Comparison of ENCODE assay signal across 1 cellular context in genomic region chr19:860481-861098, GRCh38.
TF ChIP-seq lines count a peak whose summit lies in the region.

No MANE protein-coding gene starts in this region.

TF ChIP-seq in HepG2, 621 proteins besides CTCF, POLR2A, EP300 and RAD21 (continued from another document and continues in another):
- TF ChIP-seq ARID4A (CRISPR knock-in tag; IDR thresholded peaks at IDR 0.05; ENCODE audit: borderline replicate concordance): peak; percentile 19; the same call in 1 of the 2 replicates
- TF ChIP-seq ATF7 (IDR thresholded peaks at IDR 0.05): no peak
- TF ChIP-seq ATF7 (CRISPR knock-in tag; IDR thresholded peaks at IDR 0.05): no peak
- no peak for TF ChIP-seq ZFP37 (CRISPR knock-in tag; IDR thresholded peaks at IDR 0.05; ENCODE audit: borderline replicate concordance)
- peak; percentile 63 for TF ChIP-seq MYC (CRISPR knock-in tag; IDR thresholded peaks at IDR 0.05; ENCODE audit: borderline replicate concordance)
- no peak for TF ChIP-seq TERF1 (CRISPR knock-in tag; IDR thresholded peaks at IDR 0.05)
- TF ChIP-seq ATF7-NPFF (CRISPR knock-in tag; IDR thresholded peaks at IDR 0.05; ENCODE audit: low read depth): 0 out of 2 replicates have a peak, but pooled peaks have one; percentile 39
- TF ChIP-seq ZMYM3 (CRISPR knock-in tag; IDR thresholded peaks at IDR 0.05): peak; percentile 49; the same call in 1 of the 2 replicates
- TF ChIP-seq RBFOX2 (IDR thresholded peaks at IDR 0.05; ENCODE audit: low read depth, low read length): peak; percentile 75
- peak; percentile 37; the same call in 1 of the 2 replicates for TF ChIP-seq PHF8 (CRISPR knock-in tag; IDR thresholded peaks at IDR 0.05)
- 0 out of 2 replicates have a peak, but pooled peaks have one; percentile 42 for TF ChIP-seq ATF2 (CRISPR knock-in tag; IDR thresholded peaks at IDR 0.05)
- peak; percentile 59; the same call in 1 of the 2 replicates for TF ChIP-seq MAX (IDR thresholded peaks at IDR 0.05)
- 0 out of 2 replicates have a peak, but pooled peaks have one; percentile 39 for TF ChIP-seq ZNF749 (CRISPR knock-in tag; IDR thresholded peaks at IDR 0.05; ENCODE audit: borderline replicate concordance)
- peak; percentile 74; the same call in 1 of the 2 replicates for TF ChIP-seq ZNF800 (CRISPR knock-in tag; IDR thresholded peaks at IDR 0.05)
- 0 out of 2 replicates have a peak, but pooled peaks have one; percentile 38 for TF ChIP-seq POGK (CRISPR knock-in tag; conservative IDR thresholded peaks at IDR 0.05)
- no peak for TF ChIP-seq ZBED4 (CRISPR knock-in tag; IDR thresholded peaks at IDR 0.05; ENCODE audit: borderline replicate concordance)
- TF ChIP-seq ZBTB38 (CRISPR knock-in tag; IDR thresholded peaks at IDR 0.05): peak; percentile 62; the same call in 1 of the 2 replicates
- TF ChIP-seq ZNF503 (CRISPR knock-in tag; IDR thresholded peaks at IDR 0.05): no peak
- TF ChIP-seq PAX8 (CRISPR knock-in tag; IDR thresholded peaks at IDR 0.05; ENCODE audit: borderline replicate concordance): no peak
- TF ChIP-seq HHEX (CRISPR knock-in tag; IDR thresholded peaks at IDR 0.05): no peak
- peak; percentile 40; the same call in 1 of the 3 replicates for TF ChIP-seq MXI1 (IDR thresholded peaks at IDR 0.05; ENCODE audit: borderline replicate concordance, low read depth, low read length)
- TF ChIP-seq SP4 (CRISPR knock-in tag; IDR thresholded peaks at IDR 0.05): peak; percentile 57; the same call in 1 of the 2 replicates
- TF ChIP-seq HNF4A (CRISPR knock-in tag; IDR thresholded peaks at IDR 0.05): no peak
- peak; percentile 96 for TF ChIP-seq ZNF777 (CRISPR knock-in tag; IDR thresholded peaks at IDR 0.05)
- TF ChIP-seq ARNT2 (CRISPR knock-in tag; IDR thresholded peaks at IDR 0.05; ENCODE audit: low read depth): no peak; the same call in 1 of the 2 replicates
- TF ChIP-seq ESRRA (CRISPR knock-in tag; IDR thresholded peaks at IDR 0.05; ENCODE audit: low read depth): peak; percentile 34; the same call in 1 of the 2 replicates
- peak; percentile 81 for TF ChIP-seq ADNP (CRISPR knock-in tag; IDR thresholded peaks at IDR 0.05)
- TF ChIP-seq MXD4 (CRISPR knock-in tag; IDR thresholded peaks at IDR 0.05): 0 out of 2 replicates have a peak, but pooled peaks have one; percentile 21
- no peak for TF ChIP-seq ZBTB34 (CRISPR knock-in tag; IDR thresholded peaks at IDR 0.05)
- no peak for TF ChIP-seq ZFP36L2 (CRISPR knock-in tag; IDR thresholded peaks at IDR 0.05)
- no peak for TF ChIP-seq SNAI1 (CRISPR knock-in tag; IDR thresholded peaks at IDR 0.05; ENCODE audit: borderline replicate concordance)
- TF ChIP-seq EED (CRISPR knock-in tag; IDR thresholded peaks at IDR 0.05): peak; percentile 38; the same call in 1 of the 2 replicates
- no peak for TF ChIP-seq ZNF33B (CRISPR knock-in tag; IDR thresholded peaks at IDR 0.05)
- no peak for TF ChIP-seq SP1 (IDR thresholded peaks at IDR 0.05)
- TF ChIP-seq SP1 (CRISPR knock-in tag; IDR thresholded peaks at IDR 0.05): peak; percentile 77
- TF ChIP-seq JUND (CRISPR knock-in tag; IDR thresholded peaks at IDR 0.05): 0 out of 2 replicates have a peak, but pooled peaks have one; percentile 18
- TF ChIP-seq MXD3 (CRISPR knock-in tag; IDR thresholded peaks at IDR 0.05): peak; percentile 49; the same call in 1 of the 2 replicates
- peak; percentile 62 for TF ChIP-seq TBX2 (CRISPR knock-in tag; IDR thresholded peaks at IDR 0.05; ENCODE audit: borderline replicate concordance)
- TF ChIP-seq ZNF543 (CRISPR knock-in tag; IDR thresholded peaks at IDR 0.05): no peak
- TF ChIP-seq ZNF639 (CRISPR knock-in tag; conservative IDR thresholded peaks at IDR 0.05): no peak
- peak; percentile 76; the same call in 1 of the 2 replicates for TF ChIP-seq ZNF329 (CRISPR knock-in tag; IDR thresholded peaks at IDR 0.05; ENCODE audit: low read depth)
